Comparison of ENCODE assay signal across 15 cellular contexts in genomic region chr18:9066358-9066757, GRCh38. TPM values are rescaled to one million over a fixed set of nuclear protein-coding genes. Genes with fewer than 3 reads are reported as not detected.
DNase-seq lines count a peak whose midpoint lies in the region; ATAC-seq lines count a peak whose summit lies in the region.
"Had no signal": no experiment of that assay in that cellular context is flagged by ENCODE, and none has a peak within 500 bp of the region (broad histone marks: within the 10 kb centered on the region; RNA-seq: fewer than 3 reads in every experiment).

No MANE protein-coding gene starts in this region.

- H2BK120ac ChIP-seq in mesendoderm (ENCODE audit: low read depth, low read length) = no peak overlapping the region

- H3K36me3 Mint-ChIP-seq in activated CD8-positive, alpha-beta memory T cell treated with anti-CD3 and anti-CD28 coated beads, Interleukin-2, amount 10 ng/mL, durations not matched to agents 7 days and 5 days = peaks cover 3% of the 10 kb centered on the region
- H3K36me3 Mint-ChIP-seq in stimulated activated memory B cell treated with anti-CD40 and anti-IgM and Interleukin-4, amounts not matched to agents 10 μg/mL and 1 μg/mL and 100 μg/mL, for 72 hours = no peaks in the 10 kb centered on the region

- H3K18ac ChIP-seq in mesendoderm (ENCODE audit: low read length) = no peak overlapping the region

- H3K4ac ChIP-seq in mesendoderm (ENCODE audit: low read depth, low read length) = no peak overlapping the region

- H3K27me3 Mint-ChIP-seq in activated CD8-positive, alpha-beta memory T cell treated with anti-CD3 and anti-CD28 coated beads, Interleukin-2, amount 10 ng/mL, durations not matched to agents 7 days and 5 days = no peaks in the 10 kb centered on the region
- no peaks in the 10 kb centered on the region for H3K27me3 Mint-ChIP-seq in stimulated activated memory B cell treated with anti-CD40 and anti-IgM and Interleukin-4, amounts not matched to agents 10 μg/mL and 1 μg/mL and 100 μg/mL, for 72 hours

- no peaks in the 10 kb centered on the region for H3K79me1 ChIP-seq in mesendoderm (ENCODE audit: low read length)

- peaks cover 35% of the 10 kb centered on the region for H3K4me1 Mint-ChIP-seq in activated CD8-positive, alpha-beta memory T cell treated with anti-CD3 and anti-CD28 coated beads, Interleukin-2, amount 10 ng/mL, durations not matched to agents 7 days and 5 days
- peaks cover 85% of the 10 kb centered on the region for H3K4me1 Mint-ChIP-seq in stimulated activated memory B cell treated with anti-CD40 and anti-IgM and Interleukin-4, amounts not matched to agents 10 μg/mL and 1 μg/mL and 100 μg/mL, for 72 hours

- H3K27ac ChIP-seq in mesendoderm (ENCODE audit: low read depth, low read length) = no peak overlapping the region
- H3K27ac ChIP-seq: cardiac muscle cell, neutrophil had no signal

- ATAC-seq in activated CD8-positive, alpha-beta memory T cell treated with anti-CD3 and anti-CD28 coated beads, Interleukin-2, amount 10 ng/mL, durations not matched to agents 7 days and 5 days = peak; percentile 20
- ATAC-seq in GM21786 (IDR thresholded peaks at IDR 0.05; ENCODE audit: unreplicated experiment) (peak; percentile 33), HG03354 (IDR thresholded peaks at IDR 0.05; ENCODE audit: poor library complexity, severe bottlenecking, unreplicated experiment) (peak; percentile 33)
- peak; percentile 80 for ATAC-seq in stimulated activated memory B cell treated with anti-CD40 and anti-IgM and Interleukin-4, amounts not matched to agents 10 μg/mL and 1 μg/mL and 100 μg/mL, for 72 hours

- H3K79me2 ChIP-seq in mesendoderm (ENCODE audit: control insufficient read depth, insufficient read depth, low read length) = no peaks in the 10 kb centered on the region

- no peaks in the 10 kb centered on the region for H3K36me3 ChIP-seq in mesendoderm (ENCODE audit: control insufficient read depth, insufficient read depth, low read length)
- H3K36me3 ChIP-seq: cardiac muscle cell, neutrophil had no signal

- H2BK15ac ChIP-seq in mesendoderm (replicated peaks; ENCODE audit: low read depth) = no peak overlapping the region

- no peak overlapping the region for H3K56ac ChIP-seq in mesendoderm (ENCODE audit: low read length)

- H3K9me3 Mint-ChIP-seq in activated CD8-positive, alpha-beta memory T cell treated with anti-CD3 and anti-CD28 coated beads, Interleukin-2, amount 10 ng/mL, durations not matched to agents 7 days and 5 days (ENCODE audit: low read depth) = no peaks in the 10 kb centered on the region
- no peaks in the 10 kb centered on the region for H3K9me3 Mint-ChIP-seq in stimulated activated memory B cell treated with anti-CD40 and anti-IgM and Interleukin-4, amounts not matched to agents 10 μg/mL and 1 μg/mL and 100 μg/mL, for 72 hours

- H3K23ac ChIP-seq in mesendoderm (ENCODE audit: low read length) = no peak overlapping the region

- H3K9ac ChIP-seq in mesendoderm (ENCODE audit: low read length) = no peak overlapping the region

- peak; percentile 41 for DNase-seq in activated CD8-positive, alpha-beta memory T cell treated with anti-CD3 and anti-CD28 coated beads, Interleukin-2, amount 10 ng/mL, durations not matched to agents 7 days and 5 days
- DNase-seq in activated CD8-positive, alpha-beta memory T cell treated with anti-CD3 and anti-CD28 coated beads, Interleukin-2, amount 50 U/mL, for 4 hours = no peak
- DNase-seq in activated naive CD4-positive, alpha-beta T cell (lab: John Stamatoyannopoulos, UW) = no peak
- DNase-seq in mesendoderm (no peak), islet precursor cell (no peak)
- DNase-seq: activated T-cell treated with anti-CD3 and anti-CD28 coated beads for 4 hours; DMS79 treated with DMSO at 0.1 percent for 48 hours; kidney; NCI-H146; stimulated activated CD4-positive, alpha-beta T cell treated with anti-CD3 and anti-CD28 coated beads, Interleukin-15, amount 100 ng/mL, for 24 hours had no signal

- H4K8ac ChIP-seq in mesendoderm (ENCODE audit: low read depth, low read length) = no peak overlapping the region

- no peak overlapping the region for H3K4me3 ChIP-seq in mesendoderm (ENCODE audit: low read length)
- H3K4me3 ChIP-seq: cardiac muscle cell had no signal

- H3K27ac Mint-ChIP-seq in activated CD8-positive, alpha-beta memory T cell treated with anti-CD3 and anti-CD28 coated beads, Interleukin-2, amount 10 ng/mL, durations not matched to agents 7 days and 5 days = no peak overlapping the region
- H3K27ac Mint-ChIP-seq in stimulated activated memory B cell treated with anti-CD40 and anti-IgM and Interleukin-4, amounts not matched to agents 10 μg/mL and 1 μg/mL and 100 μg/mL, for 72 hours = peak overlapping the region; percentile 86

- H3K4me3 Mint-ChIP-seq in activated CD8-positive, alpha-beta memory T cell treated with anti-CD3 and anti-CD28 coated beads, Interleukin-2, amount 10 ng/mL, durations not matched to agents 7 days and 5 days = no peak overlapping the region
- H3K4me3 Mint-ChIP-seq in stimulated activated memory B cell treated with anti-CD40 and anti-IgM and Interleukin-4, amounts not matched to agents 10 μg/mL and 1 μg/mL and 100 μg/mL, for 72 hours = peak overlapping the region; percentile 3

- H2BK5ac ChIP-seq in mesendoderm (ENCODE audit: low read length) = no peak overlapping the region

- no CpG with 5 or more reads among the region's 4 CpGs for WGBS in mesendoderm (ENCODE audit: extremely low coverage, insufficient coverage, low lambda C conversion rate)

- no peaks in the 10 kb centered on the region for H3K27me3 ChIP-seq in mesendoderm (ENCODE audit: insufficient read depth, low read length, poor library complexity)
- H3K27me3 ChIP-seq: cardiac muscle cell, neutrophil had no signal

- no peak overlapping the region for H2AK5ac ChIP-seq in mesendoderm (ENCODE audit: low read length)

- H4K5ac ChIP-seq in mesendoderm (ENCODE audit: low read length) = no peak overlapping the region

- H3K4me1 ChIP-seq in mesendoderm (ENCODE audit: control insufficient read depth, low read depth, low read length) = no peaks in the 10 kb centered on the region

- no peak overlapping the region for H3K4me2 ChIP-seq in mesendoderm (ENCODE audit: low read length)

- CTCF ChIA-PET in activated CD8-positive, alpha-beta memory T cell treated with anti-CD3 and anti-CD28 coated beads, Interleukin-2, amount 10 ng/mL, durations not matched to agents 7 days and 5 days (lab: Charles Lee) = interaction anchor here (1.3 to 2.0 kb wide), 3 partner anchors 16 to 81 kb away, joined by 3 to 8 read pairs (median 4); partner anchors contain the start of gene ANKRD12

RNA-seq across cellular contexts. Expression of gene NDUFV2, which starts 36.1 kb away (rescaled TPM):
- total RNA-seq in activated CD8-positive, alpha-beta memory T cell treated with anti-CD3 and anti-CD28 coated beads, Interleukin-2, amount 10 ng/mL, durations not matched to agents 7 days and 5 days = 100 to 1,000 TPM; 222 to 302 TPM
- 248 TPM for polyA plus RNA-seq in mesendoderm (2013, experiment 1 of 2)
- polyA plus RNA-seq in mesendoderm (2013, experiment 2 of 2) = 246 TPM

Comparison
In these comparisons a context has a peak if more than half of its experiments do, and no peak if none do; other contexts are left out.
1. ATAC-seq: peak in every context shown above with its lines; median percentile 80 in stimulated activated memory B cell treated with anti-CD40 and anti-IgM and Interleukin-4, amounts not matched to agents 10 μg/mL and 1 μg/mL and 100 μg/mL, for 72 hours; 33 in GM21786; 33 in HG03354; 20 in activated CD8-positive, alpha-beta memory T cell treated with anti-CD3 and anti-CD28 coated beads, Interleukin-2, amount 10 ng/mL, durations not matched to agents 7 days and 5 days.